Comparison of ENCODE assay signal across 10 cellular contexts in the genomic region with DNA sequence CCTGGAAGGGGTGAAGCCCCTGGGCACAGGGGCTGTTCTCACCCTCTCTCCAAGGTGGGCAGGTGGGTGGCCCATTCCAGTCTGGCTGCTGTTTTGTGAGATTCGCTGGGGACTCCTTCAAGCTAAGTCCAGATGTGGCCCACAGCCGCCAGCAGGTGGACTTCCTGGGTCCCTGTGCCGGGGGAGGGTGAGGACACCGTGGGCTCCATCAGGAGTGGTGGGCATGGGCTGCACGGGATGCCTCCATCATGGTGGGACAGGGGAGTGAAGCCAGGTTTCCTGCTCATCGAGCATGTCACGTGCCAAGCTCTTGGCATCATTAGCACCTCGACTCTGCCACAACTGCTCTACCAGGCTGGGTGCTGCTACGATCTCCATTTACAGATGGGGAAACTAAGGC. TPM values are rescaled to one million over a fixed set of nuclear protein-coding genes. Genes with fewer than 3 reads are reported as not detected.
DNase-seq lines count a peak whose midpoint lies in the region; ATAC-seq, FAIRE-seq and TF ChIP-seq lines count a peak whose summit lies in the region.
"Had no signal": no experiment of that assay in that cellular context is flagged by ENCODE, and none has a peak within 500 bp of the region (broad histone marks: within the 10 kb centered on the region; RNA-seq: fewer than 3 reads in every experiment).

No MANE protein-coding gene starts in this region.

- no peak for TF ChIP-seq CTCF in gastrocnemius medialis (IDR thresholded peaks at IDR 0.05 in 4 of 5, conservative IDR thresholded peaks at IDR 0.05 in 1 of 5)
- TF ChIP-seq CTCF in pancreas (IDR thresholded peaks at IDR 0.05), result no peak

- peaks cover 5% of the 10 kb centered on the region for H3K27me3 Mint-ChIP-seq in activated T-helper 17 cell treated with anti-CD3 and anti-CD28 coated beads, Interleukin-2, amount 50 U/mL, for 72 hours
- peaks cover 55% of the 10 kb centered on the region for H3K27me3 Mint-ChIP-seq in stimulated activated memory B cell treated with anti-CD40 and anti-IgM and Interleukin-4, amounts not matched to agents 10 μg/mL and 1 μg/mL and 100 μg/mL, for 72 hours

- H3K9ac ChIP-seq in iPS-20b (ENCODE audit: low read depth, low read length), result no peak overlapping the region

- no peak for TF ChIP-seq POLR2A in gastrocnemius medialis (IDR thresholded peaks at IDR 0.05)

- no peaks in the 10 kb centered on the region for H3K4me1 ChIP-seq in HAP-1
- H3K4me1 ChIP-seq in iPS-20b (ENCODE audit: insufficient read depth, low read length), result peaks cover 3% of the 10 kb centered on the region; the same call in 1 of the 2 replicates
- H3K4me1 ChIP-seq in gastrocnemius medialis, result peaks cover 0 to 12% of the 10 kb centered on the region in 2 donors
- H3K4me1 ChIP-seq in pancreas, result no peaks in the 10 kb centered on the region

- H3K4me3 ChIP-seq in HAP-1 (peak overlapping the region; percentile 56), iPS-20b (ENCODE audit: low read length) (peak overlapping the region; percentile 74; the same call in 1 of the 2 replicates), gastrocnemius medialis (no peak overlapping the region), pancreas (no peak overlapping the region)

- no peaks in the 10 kb centered on the region for H3K27me3 ChIP-seq in HAP-1 (ENCODE audit: low read depth)
- H3K27me3 ChIP-seq in iPS-20b (ENCODE audit: insufficient read depth, low read length), result peaks cover 21% of the 10 kb centered on the region
- peaks cover 0 to 8% (median 5%) of the 10 kb centered on the region in 3 donors for H3K27me3 ChIP-seq in gastrocnemius medialis
- no peaks in the 10 kb centered on the region for H3K27me3 ChIP-seq in pancreas

- ATAC-seq in activated T-helper 17 cell treated with anti-CD3 and anti-CD28 coated beads, Interleukin-2, amount 50 U/mL, for 72 hours (replicated peaks), result no peak
- no peak for ATAC-seq in stimulated activated memory B cell treated with anti-CD40 and anti-IgM and Interleukin-4, amounts not matched to agents 10 μg/mL and 1 μg/mL and 100 μg/mL, for 72 hours
- ATAC-seq in gastrocnemius medialis (no peak), pancreas (no peak)

- DNase-seq in HAP-1 (ENCODE audit: low spot score in 2 of 2), result no peak
- DNase-seq in gastrocnemius medialis, result no peak
- no peak for DNase-seq in pancreas
- no peak for DNase-seq in RPMI8226
- DNase-seq: GOT3, NCI-H2081, SHP77 treated with DMSO at 0.1 percent for 48 hours had no signal

- H3K36me3 Mint-ChIP-seq in activated T-helper 17 cell treated with anti-CD3 and anti-CD28 coated beads, Interleukin-2, amount 50 U/mL, for 72 hours (ENCODE audit: low read depth), result no peaks in the 10 kb centered on the region
- H3K36me3 Mint-ChIP-seq in stimulated activated memory B cell treated with anti-CD40 and anti-IgM and Interleukin-4, amounts not matched to agents 10 μg/mL and 1 μg/mL and 100 μg/mL, for 72 hours, result no peaks in the 10 kb centered on the region

- FAIRE-seq in pancreas (lab: Jason Lieb, UNC), result no peak

- 93 to 99% methylated on average over 9 of the region's 9 CpGs for WGBS in pancreas, 2 donors

- intact Hi-C loops in gastrocnemius medialis (cut with DNase I; ENCODE audit: low total_unique reads), result loop anchor here (5.0 kb wide), 1 partner anchor 67 kb away; no protein-coding TSS in a partner anchor
- intact Hi-C loops in pancreas (cut with DNase I), result no loop called here

- no peaks in the 10 kb centered on the region for H3K9me3 ChIP-seq in HAP-1
- H3K9me3 ChIP-seq in iPS-20b (ENCODE audit: insufficient read depth, low read depth, low read length), result no peaks in the 10 kb centered on the region
- H3K9me3 ChIP-seq in gastrocnemius medialis, result no peaks in the 10 kb centered on the region
- H3K9me3 ChIP-seq in pancreas, result no peaks in the 10 kb centered on the region

- H3K36me3 ChIP-seq in HAP-1 (replicated peaks), result peaks cover 11% of the 10 kb centered on the region
- H3K36me3 ChIP-seq in iPS-20b (ENCODE audit: insufficient read depth, low read depth, low read length), result no peaks in the 10 kb centered on the region
- no peaks in the 10 kb centered on the region for H3K36me3 ChIP-seq in gastrocnemius medialis
- H3K36me3 ChIP-seq in pancreas, result no peaks in the 10 kb centered on the region

- H3K27ac ChIP-seq in iPS-20b (ENCODE audit: low read length) (no peak overlapping the region), gastrocnemius medialis (no peak overlapping the region), pancreas (no peak overlapping the region)

- H3K4me3 Mint-ChIP-seq in activated T-helper 17 cell treated with anti-CD3 and anti-CD28 coated beads, Interleukin-2, amount 50 U/mL, for 72 hours, result peak overlapping the region; percentile 70
- H3K4me3 Mint-ChIP-seq in stimulated activated memory B cell treated with anti-CD40 and anti-IgM and Interleukin-4, amounts not matched to agents 10 μg/mL and 1 μg/mL and 100 μg/mL, for 72 hours, result peak overlapping the region; percentile 65

- no peaks in the 10 kb centered on the region for H3K9me3 Mint-ChIP-seq in activated T-helper 17 cell treated with anti-CD3 and anti-CD28 coated beads, Interleukin-2, amount 50 U/mL, for 72 hours
- no peaks in the 10 kb centered on the region for H3K9me3 Mint-ChIP-seq in stimulated activated memory B cell treated with anti-CD40 and anti-IgM and Interleukin-4, amounts not matched to agents 10 μg/mL and 1 μg/mL and 100 μg/mL, for 72 hours

- no peak overlapping the region for H3K27ac Mint-ChIP-seq in activated T-helper 17 cell treated with anti-CD3 and anti-CD28 coated beads, Interleukin-2, amount 50 U/mL, for 72 hours
- H3K27ac Mint-ChIP-seq in stimulated activated memory B cell treated with anti-CD40 and anti-IgM and Interleukin-4, amounts not matched to agents 10 μg/mL and 1 μg/mL and 100 μg/mL, for 72 hours, result no peak overlapping the region

- no peaks in the 10 kb centered on the region for H3K4me1 Mint-ChIP-seq in activated T-helper 17 cell treated with anti-CD3 and anti-CD28 coated beads, Interleukin-2, amount 50 U/mL, for 72 hours
- H3K4me1 Mint-ChIP-seq in stimulated activated memory B cell treated with anti-CD40 and anti-IgM and Interleukin-4, amounts not matched to agents 10 μg/mL and 1 μg/mL and 100 μg/mL, for 72 hours, result no peaks in the 10 kb centered on the region

- in situ Hi-C loops in HAP-1 (cut with MboI; ENCODE audit: low sequenced_read_pairs) (no loop called here), gastrocnemius medialis (cut with MboI; ENCODE audit: low sequenced_read_pairs in 4 of 4) (no loop called here)

RNA-seq across cellular contexts. Expression of a gene that starts 1.8 kb away (rescaled TPM):
- total RNA-seq in activated T-helper 17 cell treated with anti-CD3 and anti-CD28 coated beads, Interleukin-2, amount 50 U/mL, for 72 hours, result 10 to 100 TPM; 14.0 to 30.4 TPM
- total RNA-seq in gastrocnemius medialis, result 1 to 10 TPM; 2.1 to 4.6 (median 2.5) TPM
- 1 to 10 TPM; 3.0 to 8.6 (median 5.5) TPM for total RNA-seq in pancreas
- polyA plus RNA-seq in pancreas, result 1 to 10 TPM; 4.7 to 4.8 TPM

Comparison
In these comparisons a context has a peak if more than half of its experiments do, and no peak if none do; other contexts are left out.
1. H3K4me3 ChIP-seq: peak in HAP-1 (single experiment) and iPS-20b (single experiment); none in gastrocnemius medialis (0 of 4) and pancreas (0 of 4).